In genomic region chr7:63348755-63349408, GRCh38 we compare ENCODE assay signal across 6 cellular contexts.
DNase-seq lines count a peak whose midpoint lies in the region; ATAC-seq and TF ChIP-seq lines count a peak whose summit lies in the region.
"Not testable (repeated sequence)": the region's sequence is repeated elsewhere in the genome, so short reads cannot be mapped to it uniquely, and the experiment has no call there.

No MANE protein-coding gene starts in this region.

- intact Hi-C loops in Right ventricle myocardium superior (cut with DNase I); lower lobe of right lung (cut with DNase I); sciatic nerve (cut with DNase I): not testable (repeated sequence)

- not testable (repeated sequence) for TF ChIP-seq POLR2A in upper lobe of left lung (IDR thresholded peaks at IDR 0.05)

- DNase-seq in activated CD8-positive, alpha-beta memory T cell treated with anti-CD3 and anti-CD28 coated beads for 24 hours, result peak; percentile 35
- DNase-seq in activated naive CD4-positive, alpha-beta T cell treated with anti-CD3 and anti-CD28 coated beads, Interleukin-2, amount 50 U/mL, for 16 hours, result peak; percentile 9
- peak; percentile 19 for DNase-seq in Right ventricle myocardium superior
- not testable (repeated sequence) for DNase-seq in lower lobe of right lung; sciatic nerve (ENCODE audit: low spot score)
- DNase-seq in upper lobe of left lung, result peak in 1 of 2 donors; percentile 81

- not testable (repeated sequence) for TF ChIP-seq EP300 in upper lobe of left lung (IDR thresholded peaks at IDR 0.05)

- not testable (repeated sequence) for H3K4me1 ChIP-seq in lower lobe of right lung, upper lobe of left lung

- 81 to 88% methylated on average over 18 to 20 of the region's 31 CpGs for WGBS in upper lobe of left lung, 2 donors

- H3K27ac ChIP-seq in lower lobe of right lung, upper lobe of left lung: not testable (repeated sequence)

- TF ChIP-seq CTCF in lower lobe of right lung (IDR thresholded peaks at IDR 0.05); upper lobe of left lung (IDR thresholded peaks at IDR 0.05): not testable (repeated sequence)

- H3K4me3 ChIP-seq in lower lobe of right lung, upper lobe of left lung: not testable (repeated sequence)

- not testable (repeated sequence) for ATAC-seq in Right ventricle myocardium superior (ENCODE audit: poor library complexity)
- ATAC-seq in lower lobe of right lung (peak; percentile 26 to 43), sciatic nerve (peak; percentile 34), upper lobe of left lung (ENCODE audit: low FRiP score in 2 of 2) (peak; percentile 31 to 73)

- H3K36me3 ChIP-seq in lower lobe of right lung, upper lobe of left lung: not testable (repeated sequence)

- H3K27me3 ChIP-seq in lower lobe of right lung (ENCODE audit: low read depth); upper lobe of left lung: not testable (repeated sequence)

- H3K9me3 ChIP-seq in lower lobe of right lung, upper lobe of left lung: not testable (repeated sequence)
